Comparison of ENCODE assay signal across 16 cellular contexts in genomic region chr2:196365132-196365531, GRCh38.
A peak's percentile ranks its signal among the peaks of the same experiment; 100 is the strongest.
DNase-seq lines count a peak whose midpoint lies in the region; ATAC-seq and TF ChIP-seq lines count a peak whose summit lies in the region.
"Had no signal": no experiment of that assay in that cellular context is flagged by ENCODE, and none has a peak within 500 bp of the region (broad histone marks: within the 10 kb centered on the region; RNA-seq: fewer than 3 reads in every experiment).

No MANE protein-coding gene starts in this region.

- H4K20me1 ChIP-seq in DND-41 (ENCODE audit: insufficient read depth, low read length): no peaks in the 10 kb centered on the region
- H4K20me1 ChIP-seq: BLaER1 had no signal

- H3K27me3 ChIP-seq in DND-41 (ENCODE audit: insufficient read depth, low read length, poor library complexity): no peaks in the 10 kb centered on the region
- H3K27me3 ChIP-seq: BLaER1 had no signal

- H3K36me3 Mint-ChIP-seq in stimulated activated naive B cell treated with anti-CD40 and anti-IgM and Interleukin-4, amounts not matched to agents 10 μg/mL and 1 μg/mL and 100 μg/mL, for 72 hours: peaks cover 4 to 10% of the 10 kb centered on the region in 2 donors

- no peaks in the 10 kb centered on the region for H3K79me2 ChIP-seq in DND-41 (ENCODE audit: insufficient read depth, low read length)

- H3K27ac ChIP-seq in DND-41 (ENCODE audit: low read length): peak overlapping the region; percentile 40
- H3K27ac ChIP-seq: A549, BLaER1 had no signal

- no peak overlapping the region for H3K4me3 Mint-ChIP-seq in stimulated activated naive B cell treated with anti-CD40 and anti-IgM and Interleukin-4, amounts not matched to agents 10 μg/mL and 1 μg/mL and 100 μg/mL, for 72 hours
- H3K4me3 Mint-ChIP-seq: CD8-positive, alpha-beta memory T cell; GM23338 had no signal

- H3K27ac Mint-ChIP-seq in stimulated activated naive B cell treated with anti-CD40 and anti-IgM and Interleukin-4, amounts not matched to agents 10 μg/mL and 1 μg/mL and 100 μg/mL, for 72 hours: no peak overlapping the region
- H3K27ac Mint-ChIP-seq: CD8-positive, alpha-beta memory T cell; GM23338 had no signal

- no peak for ATAC-seq in DND-41 (ENCODE audit: insufficient read depth, low read depth)
- ATAC-seq in stimulated activated naive B cell treated with anti-CD40 and anti-IgM and Interleukin-4, amounts not matched to agents 10 μg/mL and 1 μg/mL and 100 μg/mL, for 72 hours (replicated peaks): no peak
- ATAC-seq in HG02763 (IDR thresholded peaks at IDR 0.05; ENCODE audit: unreplicated experiment): no peak
- ATAC-seq: A549, GM23338 had no signal

- H3K4me1 Mint-ChIP-seq in stimulated activated naive B cell treated with anti-CD40 and anti-IgM and Interleukin-4, amounts not matched to agents 10 μg/mL and 1 μg/mL and 100 μg/mL, for 72 hours: no peaks in the 10 kb centered on the region
- H3K4me1 Mint-ChIP-seq: CD8-positive, alpha-beta memory T cell; GM23338 had no signal

- DNase-seq in DND-41: no peak
- DNase-seq in dermis blood vessel endothelial cell: peak; percentile 75
- DNase-seq in glomerular endothelial cell (ENCODE audit: extremely low read depth, low read depth, low spot score): peak; percentile 31
- peak; percentile 14 for DNase-seq in retina
- no peak for DNase-seq in stimulated activated naive B cell treated with anti-CD40 and anti-IgM and Interleukin-4, amounts not matched to agents 10 μg/mL and 1 μg/mL and 100 μg/mL, for 72 hours
- no peak for DNase-seq in AG08395 (ENCODE audit: low spot score)
- DNase-seq: AML-193; Caco-2; CD8-positive, alpha-beta memory T cell; GF-D8; H7; IMR-90 had no signal

- no peaks in the 10 kb centered on the region for H3K27me3 Mint-ChIP-seq in stimulated activated naive B cell treated with anti-CD40 and anti-IgM and Interleukin-4, amounts not matched to agents 10 μg/mL and 1 μg/mL and 100 μg/mL, for 72 hours

- H2AFZ ChIP-seq in DND-41 (ENCODE audit: low read depth, low read length): no peak overlapping the region
- H2AFZ ChIP-seq: GM23338 had no signal

- H3K4me3 ChIP-seq in DND-41 (ENCODE audit: low read depth in 1 of 2, low read length in 2 of 2): no peak overlapping the region
- H3K4me3 ChIP-seq: A549, BLaER1, GM23338 had no signal

- no peak overlapping the region for H3K9ac ChIP-seq in DND-41 (ENCODE audit: low read depth, low read length)
- H3K9ac ChIP-seq: BLaER1 had no signal

- H3K4me1 ChIP-seq in DND-41 (ENCODE audit: insufficient read depth, low read length): peaks cover 30% of the 10 kb centered on the region
- H3K4me1 ChIP-seq: A549, BLaER1, Caco-2 had no signal

- no peak overlapping the region for H3K4me2 ChIP-seq in DND-41 (ENCODE audit: insufficient read depth, low read length)
- H3K4me2 ChIP-seq: A549, BLaER1, GM23338 had no signal

- peaks cover 11 to 20% of the 10 kb centered on the region in 2 donors for H3K9me3 Mint-ChIP-seq in stimulated activated naive B cell treated with anti-CD40 and anti-IgM and Interleukin-4, amounts not matched to agents 10 μg/mL and 1 μg/mL and 100 μg/mL, for 72 hours
- H3K9me3 Mint-ChIP-seq: GM23338 had no signal

- peaks cover 2% of the 10 kb centered on the region for H3K9me3 ChIP-seq in DND-41 (ENCODE audit: insufficient read depth, low read length, severe bottlenecking)
- H3K9me3 ChIP-seq: A549 had no signal

- H3K36me3 ChIP-seq in DND-41 (ENCODE audit: insufficient read depth, low read length): no peaks in the 10 kb centered on the region
- H3K36me3 ChIP-seq: BLaER1 had no signal

- no peak for TF ChIP-seq CTCF in DND-41 (IDR thresholded peaks at IDR 0.05; ENCODE audit: borderline replicate concordance, extremely low read depth, low read length, poor library complexity, severe bottlenecking)

Comparison
In these comparisons a context has a peak if more than half of its experiments do, and no peak if none do; other contexts are left out.
1. DNase-seq: peak in dermis blood vessel endothelial cell (single experiment), glomerular endothelial cell (single experiment) and retina (single experiment); none in DND-41 (single experiment), stimulated activated naive B cell treated with anti-CD40 and anti-IgM and Interleukin-4, amounts not matched to agents 10 μg/mL and 1 μg/mL and 100 μg/mL, for 72 hours (single experiment) and AG08395 (single experiment).